1 cellular context compared by ENCODE assay signal in the genomic region with DNA sequence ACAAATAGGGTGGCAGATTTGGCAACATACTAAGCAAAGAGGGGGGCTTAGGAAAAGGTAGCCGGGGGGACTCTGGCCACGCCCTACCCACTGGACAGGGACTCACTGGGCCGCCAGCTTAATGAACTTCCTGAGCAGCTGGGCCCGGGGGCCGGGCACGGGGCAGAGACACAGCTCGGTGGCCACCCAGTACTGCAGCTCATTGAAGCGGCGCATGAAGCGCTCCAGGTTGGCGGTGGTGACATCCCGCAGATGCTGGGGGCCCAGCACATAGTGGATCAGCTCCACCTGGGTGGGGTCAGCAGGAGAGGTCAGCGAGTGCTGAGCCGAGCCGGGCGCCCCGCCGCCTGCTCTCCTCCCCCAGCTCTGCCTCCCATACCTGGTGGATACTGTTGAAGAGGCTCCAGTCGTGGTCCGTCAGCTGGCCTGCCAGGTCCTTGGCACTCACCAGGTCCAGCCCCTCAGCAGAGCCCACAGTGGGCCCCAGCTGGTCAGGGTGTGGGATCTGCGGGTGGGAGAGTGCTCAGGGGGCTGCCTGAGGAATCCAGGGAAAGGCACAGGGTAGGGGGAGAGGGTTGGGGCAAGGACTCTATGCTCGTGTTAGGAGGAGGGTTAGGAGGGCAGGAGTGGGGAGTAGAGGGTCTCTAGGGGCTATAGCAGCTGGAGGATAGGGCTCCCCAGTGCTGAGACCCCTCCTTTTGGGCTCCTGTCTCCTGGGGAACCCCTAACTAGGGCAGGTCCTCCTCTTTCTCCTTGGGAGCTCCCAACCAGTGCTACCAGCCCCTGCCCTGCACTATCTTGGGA.
TF ChIP-seq lines count a peak whose summit lies in the region.

No MANE protein-coding gene starts in this region.

TF ChIP-seq in HCT116, 20 proteins besides CTCF, POLR2A, EP300 and RAD21 (continued from another document):
- TF ChIP-seq, protein P1, sequence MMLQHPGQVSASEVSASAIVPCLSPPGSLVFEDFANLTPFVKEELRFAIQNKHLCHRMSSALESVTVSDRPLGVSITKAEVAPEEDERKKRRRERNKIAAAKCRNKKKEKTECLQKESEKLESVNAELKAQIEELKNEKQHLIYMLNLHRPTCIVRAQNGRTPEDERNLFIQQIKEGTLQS (IDR thresholded peaks at IDR 0.05), result no peak
- TF ChIP-seq, protein P2, sequence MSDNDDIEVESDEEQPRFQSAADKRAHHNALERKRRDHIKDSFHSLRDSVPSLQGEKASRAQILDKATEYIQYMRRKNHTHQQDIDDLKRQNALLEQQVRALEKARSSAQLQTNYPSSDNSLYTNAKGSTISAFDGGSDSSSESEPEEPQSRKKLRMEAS (IDR thresholded peaks at IDR 0.05), result no peak
